ENCODE assay signal across 19 cellular contexts in the genomic region with DNA sequence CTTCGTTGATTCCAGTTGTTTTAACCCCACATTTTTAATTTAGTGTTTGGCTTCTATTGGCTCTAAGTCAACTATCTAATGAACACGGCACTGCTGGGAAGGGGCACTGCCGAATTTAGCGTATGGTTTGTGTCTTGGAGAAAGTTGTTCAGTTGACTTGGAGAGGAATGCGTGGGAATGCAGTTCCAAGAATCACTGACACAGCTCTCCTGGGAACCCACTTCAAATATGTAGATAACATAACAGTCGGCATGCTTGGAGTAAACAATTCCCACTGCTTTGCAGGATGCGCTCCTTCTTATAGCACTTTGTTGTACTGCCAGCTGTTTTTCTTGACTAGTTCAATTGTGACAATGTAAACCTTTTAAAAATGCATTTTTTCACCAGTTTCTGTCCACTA.
DNase-seq lines count a peak whose midpoint lies in the region; ATAC-seq and TF ChIP-seq lines count a peak whose summit lies in the region.
"Had no signal": no experiment of that assay in that cellular context is flagged by ENCODE, and none has a peak within 500 bp of the region (broad histone marks: within the 10 kb centered on the region; RNA-seq: fewer than 3 reads in every experiment).

No MANE protein-coding gene starts in this region.

- H3K4me3 ChIP-seq in choroid plexus epithelial cell (ENCODE audit: low read depth, low read length) (no peak overlapping the region), heart left ventricle (peak overlapping the region in 6 of 12 donors; percentile 2 to 32 (median 14)), thyroid gland (replicated peaks in 1 of 3) (no peak overlapping the region)
- H3K4me3 ChIP-seq: K562, right lobe of liver had no signal

- H3K4me3 Mint-ChIP-seq in mesothelial cell of epicardium = no peak overlapping the region
- H3K4me3 Mint-ChIP-seq: activated T-helper 1 cell treated with anti-CD3 and anti-CD28 coated beads, Interleukin-12 subunit alpha, Interleukin-12 subunit beta, Interleukin-2, Interleukin-4 antibody, amounts not matched to agents 30 ng/mL and 10 ng/mL and 1 ng/mL, durations not matched to agents 14 hours and 24 hours and 36 hours; T-helper 2 cell treated with Interferon-gamma antibody and Interleukin-4, amounts not matched to agents 5 μg/mL and 100 μg/mL, for 36 hours had no signal

- peak overlapping the region; percentile 7 to 77 (median 57) for H3K27ac ChIP-seq in heart left ventricle
- peak overlapping the region; percentile 48 to 60 (median 58) for H3K27ac ChIP-seq in thyroid gland
- H3K27ac ChIP-seq: neutrophil, right lobe of liver had no signal

- H3K27me3 ChIP-seq in heart left ventricle (no peaks in the 10 kb centered on the region), thyroid gland (no peaks in the 10 kb centered on the region)

- H3K36me3 ChIP-seq in heart left ventricle (no peaks in the 10 kb centered on the region), thyroid gland (no peaks in the 10 kb centered on the region)
- H3K36me3 ChIP-seq: neutrophil, right lobe of liver had no signal

- peaks cover 0 to 94% (median 41%) of the 10 kb centered on the region in 12 donors for H3K4me1 ChIP-seq in heart left ventricle
- peaks cover 41 to 42% of the 10 kb centered on the region in 2 donors for H3K4me1 ChIP-seq in thyroid gland
- H3K4me1 ChIP-seq: right lobe of liver had no signal

- TF ChIP-seq CTCF in choroid plexus epithelial cell (conservative IDR thresholded peaks at IDR 0.05; ENCODE audit: low read depth, low read length) (no peak), heart left ventricle (IDR thresholded peaks at IDR 0.05) (no peak), mesothelial cell of epicardium (IDR thresholded peaks at IDR 0.05; ENCODE audit: unreplicated experiment) (no peak), thyroid gland (IDR thresholded peaks at IDR 0.05) (no peak)

- WGBS in heart left ventricle, 4 donors = 9 to 18% (median 10%) methylated on average over 7 of the region's 7 CpGs
- 14 to 21% methylated on average over 7 of the region's 7 CpGs for WGBS in thyroid gland, 2 donors

- DNase-seq in choroid plexus epithelial cell (ENCODE audit: low read depth) (peak; percentile 8), heart left ventricle (peak in 2 of 5 donors; percentile 27 to 45), mesothelial cell of epicardium (ENCODE audit: low spot score in 2 of 2, unreplicated experiment in 2 of 2) (no peak), thyroid gland (peak; percentile 15 to 18), NCI-H748 (lab: John Stamatoyannopoulos, UW; ENCODE audit: unreplicated experiment) (no peak), activated gamma-delta T cell treated with Interleukin-2 at 50 U/mL for 16 hours (no peak), UCSD-AML1 (lab: John Stamatoyannopoulos, UW; ENCODE audit: unreplicated experiment) (no peak)
- DNase-seq: activated CD4-positive, CD25-positive, alpha-beta regulatory T cell; COR-L47; NCI-H2029 treated with DMSO at 0.1 percent for 48 hours; NCI-H510A; right lobe of liver; SHP77 treated with DMSO at 0.1 percent for 48 hours; stimulated activated CD4-positive, alpha-beta T cell treated with anti-CD3 and anti-CD28 coated beads, Interleukin-2, amount 100 ng/mL, for 48 hours had no signal

- peak; percentile 40 to 63 (median 54) for ATAC-seq in heart left ventricle
- ATAC-seq: HCT116, K562 had no signal

- no peaks in the 10 kb centered on the region for H3K9me3 ChIP-seq in heart left ventricle
- no peaks in the 10 kb centered on the region for H3K9me3 ChIP-seq in thyroid gland
- H3K9me3 ChIP-seq: neutrophil, right lobe of liver had no signal

- H3K27ac Mint-ChIP-seq in mesothelial cell of epicardium = peak overlapping the region; percentile 71
- H3K27ac Mint-ChIP-seq: activated T-helper 1 cell treated with anti-CD3 and anti-CD28 coated beads, Interleukin-12 subunit alpha, Interleukin-12 subunit beta, Interleukin-2, Interleukin-4 antibody, amounts not matched to agents 30 ng/mL and 10 ng/mL and 1 ng/mL, durations not matched to agents 14 hours and 24 hours and 36 hours; T-helper 2 cell treated with Interferon-gamma antibody and Interleukin-4, amounts not matched to agents 5 μg/mL and 100 μg/mL, for 36 hours had no signal

- H3K9me3 Mint-ChIP-seq in mesothelial cell of epicardium = no peaks in the 10 kb centered on the region
- H3K9me3 Mint-ChIP-seq: activated T-helper 1 cell treated with anti-CD3 and anti-CD28 coated beads, Interleukin-12 subunit alpha, Interleukin-12 subunit beta, Interleukin-2, Interleukin-4 antibody, amounts not matched to agents 30 ng/mL and 10 ng/mL and 1 ng/mL, durations not matched to agents 14 hours and 24 hours and 36 hours; T-helper 2 cell treated with Interferon-gamma antibody and Interleukin-4, amounts not matched to agents 5 μg/mL and 100 μg/mL, for 36 hours had no signal

- H3K4me1 Mint-ChIP-seq in mesothelial cell of epicardium = peaks cover 35% of the 10 kb centered on the region

- intact Hi-C loops in heart left ventricle (cut with DNase I) (no loop called here), thyroid gland (cut with DNase I) (no loop called here)

- no peaks in the 10 kb centered on the region for H3K27me3 Mint-ChIP-seq in mesothelial cell of epicardium (ENCODE audit: low read depth)

- H3K36me3 Mint-ChIP-seq in mesothelial cell of epicardium = no peaks in the 10 kb centered on the region

- TF ChIP-seq POLR2A in heart left ventricle (IDR thresholded peaks at IDR 0.05) (no peak), thyroid gland (IDR thresholded peaks at IDR 0.05) (no peak)

Comparison
In these comparisons a context has a peak if more than half of its experiments do, and no peak if none do; other contexts are left out.
1. DNase-seq: peak in choroid plexus epithelial cell (single experiment) and thyroid gland (2 of 2); none in mesothelial cell of epicardium (0 of 2), NCI-H748 (single experiment), activated gamma-delta T cell treated with Interleukin-2 at 50 U/mL for 16 hours (single experiment) and UCSD-AML1 (single experiment).